ENCODE assay signal across 8 cellular contexts in the genomic region with DNA sequence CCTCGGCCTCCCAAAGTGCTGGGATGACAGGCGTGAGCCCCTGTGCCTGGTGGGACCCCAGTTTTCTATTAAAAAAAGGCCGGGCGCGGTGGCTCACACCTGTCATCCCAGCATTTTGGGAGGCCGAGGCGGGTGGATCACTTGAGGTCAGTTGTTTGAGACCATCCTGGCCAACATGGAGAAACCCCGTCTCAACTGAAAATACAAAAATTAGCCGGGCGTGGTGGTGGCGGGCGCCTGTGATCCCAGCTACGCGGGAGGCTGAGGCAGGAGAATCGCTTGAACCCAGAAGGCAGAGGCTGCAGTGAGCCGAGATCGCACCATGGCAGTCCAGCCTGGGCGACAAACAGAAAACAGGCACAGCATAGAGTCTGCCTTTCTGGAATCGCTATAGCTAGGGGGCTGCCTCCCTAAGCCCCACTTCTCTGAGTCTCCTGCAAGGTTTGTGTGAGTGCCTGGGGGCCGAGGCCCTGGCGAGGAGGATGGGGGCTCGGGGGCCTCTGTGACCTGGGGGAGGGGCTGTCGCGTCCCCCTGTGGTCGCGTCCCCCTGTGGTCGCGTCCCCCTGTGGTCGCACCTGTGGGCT. TPM values are rescaled to one million over a fixed set of nuclear protein-coding genes. Genes with fewer than 3 reads are reported as not detected.
DNase-seq lines count a peak whose midpoint lies in the region; ATAC-seq, FAIRE-seq and TF ChIP-seq lines count a peak whose summit lies in the region.
"Not testable (repeated sequence)": the region's sequence is repeated elsewhere in the genome, so short reads cannot be mapped to it uniquely, and the experiment has no call there.

No MANE protein-coding gene starts in this region.

- intact Hi-C loops in CD14-positive monocyte (cut with micrococcal nuclease); Right ventricle myocardium superior (cut with DNase I); kidney (cut with DNase I); psoas muscle (cut with DNase I): not testable (repeated sequence)

- not testable (repeated sequence) for H3K9me3 ChIP-seq in RWPE2 (ENCODE audit: severe bottlenecking); kidney (ENCODE audit: control insufficient read depth in 1 of 2, low read length in 2 of 2); psoas muscle

- not testable (repeated sequence) for H3K4me1 Mint-ChIP-seq in CD14-positive monocyte; stimulated activated naive CD8-positive, alpha-beta T cell treated with anti-CD3 and anti-CD28 coated beads, Interleukin-15, amount 100 ng/mL, for 72 hours

- peaks cover 2 to 18% of the 10 kb centered on the region in 2 donors for H3K36me3 Mint-ChIP-seq in CD14-positive monocyte

- H3K9ac ChIP-seq in kidney (ENCODE audit: low read length in 2 of 2), result not testable (repeated sequence)

- H3K4me3 Mint-ChIP-seq in CD14-positive monocyte, result peak overlapping the region in 1 of 2 donors; percentile 53
- H3K4me3 Mint-ChIP-seq in stimulated activated naive CD8-positive, alpha-beta T cell treated with anti-CD3 and anti-CD28 coated beads, Interleukin-15, amount 100 ng/mL, for 72 hours, result not testable (repeated sequence)

- H3K9me3 Mint-ChIP-seq in CD14-positive monocyte, result peaks cover 0 to 15% (median 7%) of the 10 kb centered on the region in 7 donors
- H3K9me3 Mint-ChIP-seq in stimulated activated naive CD8-positive, alpha-beta T cell treated with anti-CD3 and anti-CD28 coated beads, Interleukin-15, amount 100 ng/mL, for 72 hours, result not testable (repeated sequence)

- H3K27ac ChIP-seq in RWPE2 (ENCODE audit: poor library complexity, severe bottlenecking); kidney (ENCODE audit: low read depth in 2 of 2, low read length in 2 of 2); psoas muscle: not testable (repeated sequence)

- not testable (repeated sequence) for ATAC-seq in RWPE2 (ENCODE audit: low read depth); Right ventricle myocardium superior (ENCODE audit: poor library complexity); psoas muscle
- peak; percentile 3 for ATAC-seq in stimulated activated naive CD8-positive, alpha-beta T cell treated with anti-CD3 and anti-CD28 coated beads, Interleukin-15, amount 100 ng/mL, for 72 hours

- not testable (repeated sequence) for FAIRE-seq in kidney (lab: Jason Lieb, UNC)

- H3K27ac Mint-ChIP-seq in CD14-positive monocyte; stimulated activated naive CD8-positive, alpha-beta T cell treated with anti-CD3 and anti-CD28 coated beads, Interleukin-15, amount 100 ng/mL, for 72 hours: not testable (repeated sequence)

- DNase-seq in CD14-positive monocyte (ENCODE audit: low spot score) (peak; percentile 17), RWPE2 (ENCODE audit: low spot score) (peak; percentile 29), activated gamma-delta T cell treated with Interleukin-2 at 50 U/mL for 16 hours (peak; percentile 1), Right ventricle myocardium superior (peak; percentile 35), kidney (peak; percentile 21), mesenteric fat pad (ENCODE audit: low spot score) (peak; percentile 62), psoas muscle (peak; percentile 9 to 39)
- DNase-seq in stimulated activated naive CD8-positive, alpha-beta T cell treated with anti-CD3 and anti-CD28 coated beads, Interleukin-15, amount 100 ng/mL, for 72 hours, result not testable (repeated sequence)

- 70 to 73% (median 72%) methylated on average over 29 of the region's 29 CpGs for WGBS in psoas muscle, 3 donors

- not testable (repeated sequence) for H3K36me3 ChIP-seq in RWPE2 (ENCODE audit: low read depth); kidney (ENCODE audit: control insufficient read depth in 1 of 2, insufficient read depth in 2 of 2, low read length in 2 of 2)
- peaks cover 0 to 28% of the 10 kb centered on the region in 2 donors for H3K36me3 ChIP-seq in psoas muscle (ENCODE audit: insufficient read depth in 1 of 2, low read depth in 1 of 2)

- H3K27me3 Mint-ChIP-seq in CD14-positive monocyte (ENCODE audit: low read depth in 3 of 3), result peaks cover 15 to 41% (median 24%) of the 10 kb centered on the region in 3 donors
- not testable (repeated sequence) for H3K27me3 Mint-ChIP-seq in stimulated activated naive CD8-positive, alpha-beta T cell treated with anti-CD3 and anti-CD28 coated beads, Interleukin-15, amount 100 ng/mL, for 72 hours

- H3K4me1 ChIP-seq in RWPE2 (ENCODE audit: insufficient read depth, poor library complexity, severe bottlenecking); kidney (ENCODE audit: control insufficient read depth in 1 of 2, insufficient read depth in 1 of 2, low read depth in 1 of 2, low read length in 2 of 2); psoas muscle: not testable (repeated sequence)

- H3K4me3 ChIP-seq in RWPE2 (ENCODE audit: severe bottlenecking); kidney (ENCODE audit: low read length in 2 of 2); psoas muscle: not testable (repeated sequence)

- H3K27me3 ChIP-seq in RWPE2 (ENCODE audit: insufficient read depth, poor library complexity, severe bottlenecking), result peaks cover 18% of the 10 kb centered on the region
- not testable (repeated sequence) for H3K27me3 ChIP-seq in psoas muscle (ENCODE audit: insufficient read depth in 3 of 3, low read length in 2 of 3)

- not testable (repeated sequence) for TF ChIP-seq CTCF in CD14-positive monocyte (IDR thresholded peaks at IDR 0.05); RWPE2 (IDR thresholded peaks at IDR 0.05; ENCODE audit: poor library complexity, severe bottlenecking); kidney (IDR thresholded peaks at IDR 0.05; ENCODE audit: borderline replicate concordance, extremely low read depth, insufficient read depth); psoas muscle (IDR thresholded peaks at IDR 0.05)

RNA-seq across cellular contexts. Expression of a gene that starts 11.6 kb away (rescaled TPM):
- polyA plus RNA-seq in CD14-positive monocyte (10 to 100 TPM; 17.2 to 27.0 TPM), kidney (ENCODE audit: insufficient read depth, low read depth, low replicate concordance) (61.9 TPM), psoas muscle (10 to 100 TPM; 48.1 to 63.4 (median 49.0) TPM)
- total RNA-seq in Right ventricle myocardium superior (50.8 TPM), kidney (50.1 TPM), mesenteric fat pad (48.1 TPM), psoas muscle (10 to 100 TPM; 48.5 to 54.5 (median 50.9) TPM)

RNA-seq across cellular contexts. Expression of a gene that starts 49.1 kb away (rescaled TPM):
- 1 to 10 TPM; 2.9 to 6.7 TPM for polyA plus RNA-seq in CD14-positive monocyte
- 5.1 TPM for total RNA-seq in Right ventricle myocardium superior
- total RNA-seq in kidney, result 11.0 TPM
- polyA plus RNA-seq in kidney (ENCODE audit: insufficient read depth, low read depth, low replicate concordance), result 4.9 TPM
- 18.1 TPM for total RNA-seq in mesenteric fat pad
- 1 to 10 TPM in 3 of 4 donors, under 1 TPM in 1; 0.89 to 3.0 (median 2.0) TPM for total RNA-seq in psoas muscle
- polyA plus RNA-seq in psoas muscle, result 10 to 100 TPM in 1 of 3 donors, 1 to 10 TPM in 2; 1.2 to 16.3 (median 2.3) TPM

RNA-seq across cellular contexts. Expression of a gene that starts 56.5 kb away (rescaled TPM):
- 1 to 10 TPM; 2.1 to 2.3 TPM for polyA plus RNA-seq in CD14-positive monocyte
- total RNA-seq in Right ventricle myocardium superior, result 154 TPM
- total RNA-seq in kidney, result 14.4 TPM
- 14.1 TPM for polyA plus RNA-seq in kidney (ENCODE audit: insufficient read depth, low read depth, low replicate concordance)
- total RNA-seq in mesenteric fat pad, result 7.3 TPM
- total RNA-seq in psoas muscle, result 100 to 1,000 TPM in 2 of 4 donors, 10 to 100 TPM in 2; 77.2 to 156 (median 98.6) TPM
- 10 to 100 TPM; 32.3 to 71.8 (median 64.9) TPM for polyA plus RNA-seq in psoas muscle
